ENCODE assay signal across 9 cellular contexts in genomic region chr9:117555964-117556629, GRCh38.
DNase-seq lines count a peak whose midpoint lies in the region; ATAC-seq, FAIRE-seq and TF ChIP-seq lines count a peak whose summit lies in the region.
"Had no signal": no experiment of that assay in that cellular context is flagged by ENCODE, and none has a peak within 500 bp of the region (broad histone marks: within the 10 kb centered on the region; RNA-seq: fewer than 3 reads in every experiment).

No MANE protein-coding gene starts in this region.

- H3K9me3 Mint-ChIP-seq in activated CD4-positive, alpha-beta T cell treated with anti-CD3 and anti-CD28 coated beads, Interleukin-2, amount 10 ng/mL, durations not matched to agents 24 days and 14 days = no peaks in the 10 kb centered on the region
- H3K9me3 Mint-ChIP-seq: dendritic cell treated with granulocyte-macrophage colony-stimulating factor and Interleukin-4, amounts not matched to agents 40 ng/mL and 50 ng/mL, for 4 days had no signal

- peak overlapping the region; percentile 40 for H3K27ac Mint-ChIP-seq in activated CD4-positive, alpha-beta T cell treated with anti-CD3 and anti-CD28 coated beads, Interleukin-2, amount 10 ng/mL, durations not matched to agents 24 days and 14 days
- H3K27ac Mint-ChIP-seq: dendritic cell treated with granulocyte-macrophage colony-stimulating factor and Interleukin-4, amounts not matched to agents 40 ng/mL and 50 ng/mL, for 4 days had no signal

- H3K4me2 ChIP-seq in smooth muscle cell = no peak overlapping the region

- peak; percentile 1 for DNase-seq in activated T-cell treated with anti-CD3 and anti-CD28 coated beads for 24 hours (ENCODE audit: low read depth)
- no peak for DNase-seq in activated T-cell treated with anti-CD3 and anti-CD28 coated beads for 4 hours
- peak; percentile 45 for DNase-seq in H54 (ENCODE audit: insufficient read length, low spot score)
- peak; percentile 22 for DNase-seq in LoVo (ENCODE audit: low spot score)
- DNase-seq in activated CD4-positive, alpha-beta T cell treated with anti-CD3 and anti-CD28 coated beads, Interleukin-2, amount 10 ng/mL, durations not matched to agents 24 days and 14 days = peak; percentile 72
- peak; percentile 17 to 28 for DNase-seq in heart right ventricle
- no peak for DNase-seq in smooth muscle cell (lab: John Stamatoyannopoulos, UW; ENCODE audit: unreplicated experiment)
- no peak for DNase-seq in amniotic stem cell (lab: John Stamatoyannopoulos, UW)

- no peak for TF ChIP-seq POLR2A in H54 (IDR thresholded peaks at IDR 0.05; ENCODE audit: low read depth, low read length)

- H3K36me3 Mint-ChIP-seq in activated CD4-positive, alpha-beta T cell treated with anti-CD3 and anti-CD28 coated beads, Interleukin-2, amount 10 ng/mL, durations not matched to agents 24 days and 14 days (ENCODE audit: low read depth) = no peaks in the 10 kb centered on the region

- FAIRE-seq in H54 (lab: Jason Lieb, UNC) = peak; percentile 88

- TF ChIP-seq CTCF in heart right ventricle (IDR thresholded peaks at IDR 0.05) (peak in 7 of 9 donors; percentile 32 to 57 (median 55)), smooth muscle cell (IDR thresholded peaks at IDR 0.05; ENCODE audit: borderline replicate concordance, insufficient read depth, poor library complexity, severe bottlenecking) (peak; percentile 40)

- no peaks in the 10 kb centered on the region for H3K36me3 ChIP-seq in heart right ventricle
- no peaks in the 10 kb centered on the region for H3K36me3 ChIP-seq in smooth muscle cell (ENCODE audit: low read depth)

- H3K9me3 ChIP-seq in heart right ventricle = peaks cover 0 to 7% (median 0%) of the 10 kb centered on the region in 11 donors
- no peaks in the 10 kb centered on the region for H3K9me3 ChIP-seq in smooth muscle cell (replicated peaks; ENCODE audit: low read depth)

- no peaks in the 10 kb centered on the region for H3K79me2 ChIP-seq in smooth muscle cell (ENCODE audit: low read depth)

- H3K4me1 ChIP-seq in heart right ventricle = no peaks in the 10 kb centered on the region
- no peaks in the 10 kb centered on the region for H3K4me1 ChIP-seq in smooth muscle cell (ENCODE audit: low read depth)

- no peak overlapping the region for H2AFZ ChIP-seq in smooth muscle cell (ENCODE audit: low read depth)

- H3K27ac ChIP-seq in heart right ventricle (no peak overlapping the region), smooth muscle cell (ENCODE audit: low read depth) (no peak overlapping the region)

- H3K4me1 Mint-ChIP-seq in activated CD4-positive, alpha-beta T cell treated with anti-CD3 and anti-CD28 coated beads, Interleukin-2, amount 10 ng/mL, durations not matched to agents 24 days and 14 days = no peaks in the 10 kb centered on the region

- H3K27me3 Mint-ChIP-seq in activated CD4-positive, alpha-beta T cell treated with anti-CD3 and anti-CD28 coated beads, Interleukin-2, amount 10 ng/mL, durations not matched to agents 24 days and 14 days = no peaks in the 10 kb centered on the region
- H3K27me3 Mint-ChIP-seq: dendritic cell treated with granulocyte-macrophage colony-stimulating factor and Interleukin-4, amounts not matched to agents 40 ng/mL and 50 ng/mL, for 4 days had no signal

- H3F3A ChIP-seq in smooth muscle cell (ENCODE audit: low read depth) = no peaks in the 10 kb centered on the region

- H3K4me3 ChIP-seq in heart right ventricle (no peak overlapping the region), smooth muscle cell (no peak overlapping the region)

- H3K27me3 ChIP-seq in heart right ventricle = peaks cover 0 to 2% (median 0%) of the 10 kb centered on the region in 7 donors
- no peaks in the 10 kb centered on the region for H3K27me3 ChIP-seq in smooth muscle cell (ENCODE audit: low read depth)

- WGBS in heart right ventricle, 2 donors = 54 to 62% methylated on average over 5 of the region's 5 CpGs
- WGBS in smooth muscle cell (ENCODE audit: low lambda C conversion rate) = 41% methylated on average over 5 of the region's 5 CpGs

- H4K20me1 ChIP-seq in smooth muscle cell (ENCODE audit: low read depth) = no peaks in the 10 kb centered on the region

- no peak overlapping the region for H3K4me3 Mint-ChIP-seq in activated CD4-positive, alpha-beta T cell treated with anti-CD3 and anti-CD28 coated beads, Interleukin-2, amount 10 ng/mL, durations not matched to agents 24 days and 14 days
- H3K4me3 Mint-ChIP-seq: dendritic cell treated with granulocyte-macrophage colony-stimulating factor and Interleukin-4, amounts not matched to agents 40 ng/mL and 50 ng/mL, for 4 days had no signal

- ATAC-seq in heart right ventricle = peak in 1 of 8 donors; percentile 62

- no peak overlapping the region for H3K9ac ChIP-seq in smooth muscle cell (ENCODE audit: low read depth)

- intact Hi-C loops in activated CD4-positive, alpha-beta T cell treated with anti-CD3 and anti-CD28 coated beads, Interleukin-2, amount 10 ng/mL, durations not matched to agents 24 days and 14 days (cut with micrococcal nuclease) = loop anchor here (1.0 kb wide), 1 partner anchor 69 kb away; no protein-coding TSS in a partner anchor
- intact Hi-C loops in heart right ventricle (cut with DNase I) = loop anchor here in 2 of 10 donors (2.0 to 5.0 kb wide), 2 partner anchors 65 to 1124 kb away; no protein-coding TSS in a partner anchor

Comparison
In these comparisons a context has a peak if more than half of its experiments do, and no peak if none do; other contexts are left out.
1. DNase-seq: peak in activated T-cell treated with anti-CD3 and anti-CD28 coated beads for 24 hours (single experiment), H54 (single experiment), LoVo (single experiment), activated CD4-positive, alpha-beta T cell treated with anti-CD3 and anti-CD28 coated beads, Interleukin-2, amount 10 ng/mL, durations not matched to agents 24 days and 14 days (single experiment) and heart right ventricle (2 of 2); none in activated T-cell treated with anti-CD3 and anti-CD28 coated beads for 4 hours (single experiment), smooth muscle cell (single experiment) and amniotic stem cell (single experiment).